18 cellular contexts compared by ENCODE assay signal in genomic region chr10:63627376-63627775, GRCh38.
A peak's percentile ranks its signal among the peaks of the same experiment; 100 is the strongest.
DNase-seq lines count a peak whose midpoint lies in the region; ATAC-seq and TF ChIP-seq lines count a peak whose summit lies in the region.
"Had no signal": no experiment of that assay in that cellular context is flagged by ENCODE, and none has a peak within 500 bp of the region (broad histone marks: within the 10 kb centered on the region; RNA-seq: fewer than 3 reads in every experiment).

No MANE protein-coding gene starts in this region.

- peak overlapping the region; percentile 23; the same call in 1 of the 2 replicates for H3K9ac ChIP-seq in iPS-20b (ENCODE audit: low read depth, low read length)

- peaks cover 25% of the 10 kb centered on the region for H3K4me1 Mint-ChIP-seq in activated naive CD8-positive, alpha-beta T cell (ENCODE audit: low read depth)
- H3K4me1 Mint-ChIP-seq in activated naive CD8-positive, alpha-beta T cell treated with anti-CD3 and anti-CD28 coated beads, Interleukin-2, amount 50 U/mL, for 24 hours: peaks cover 26% of the 10 kb centered on the region
- H3K4me1 Mint-ChIP-seq in stimulated activated memory B cell treated with anti-CD40 and anti-IgM and Interleukin-4, amounts not matched to agents 10 μg/mL and 1 μg/mL and 100 μg/mL, for 72 hours: peaks cover 16% of the 10 kb centered on the region

- peak overlapping the region; percentile 42 for H3K27ac ChIP-seq in RWPE1
- H3K27ac ChIP-seq in iPS-20b (ENCODE audit: low read length): no peak overlapping the region

- no peaks in the 10 kb centered on the region for H3K36me3 Mint-ChIP-seq in activated naive CD8-positive, alpha-beta T cell
- no peaks in the 10 kb centered on the region for H3K36me3 Mint-ChIP-seq in activated naive CD8-positive, alpha-beta T cell treated with anti-CD3 and anti-CD28 coated beads, Interleukin-2, amount 50 U/mL, for 24 hours (ENCODE audit: low read depth)
- peaks cover 7% of the 10 kb centered on the region for H3K36me3 Mint-ChIP-seq in stimulated activated memory B cell treated with anti-CD40 and anti-IgM and Interleukin-4, amounts not matched to agents 10 μg/mL and 1 μg/mL and 100 μg/mL, for 72 hours

- DNase-seq in activated naive CD8-positive, alpha-beta T cell treated with anti-CD3 and anti-CD28 coated beads, Interleukin-2, amount 50 U/mL, for 24 hours: no peak
- DNase-seq in RWPE1 (ENCODE audit: low spot score): no peak
- no peak for DNase-seq in DMS 273 (lab: John Stamatoyannopoulos, UW; ENCODE audit: unreplicated experiment)
- DNase-seq: activated CD4-positive, alpha-beta T cell treated with anti-CD3 and anti-CD28 coated beads, Interleukin-2, amount 10 ng/mL, durations not matched to agents 24 days and 14 days; activated effector memory CD4-positive, alpha-beta T cell treated with anti-CD3 and anti-CD28 coated beads, Interleukin-2, amount 50 U/mL, for 16 hours; central memory CD4-positive, alpha-beta T cell; DND-41; H7; naive thymus-derived CD4-positive, alpha-beta T cell; NCI-H1436 treated with DMSO at 0.1 percent for 48 hours; NCI-H748 treated with DMSO at 0.1 percent for 48 hours; spleen; SW 1271 had no signal

- no peaks in the 10 kb centered on the region for H3K9me3 Mint-ChIP-seq in activated naive CD8-positive, alpha-beta T cell (ENCODE audit: low read depth)
- no peaks in the 10 kb centered on the region for H3K9me3 Mint-ChIP-seq in activated naive CD8-positive, alpha-beta T cell treated with anti-CD3 and anti-CD28 coated beads, Interleukin-2, amount 50 U/mL, for 24 hours
- H3K9me3 Mint-ChIP-seq in stimulated activated memory B cell treated with anti-CD40 and anti-IgM and Interleukin-4, amounts not matched to agents 10 μg/mL and 1 μg/mL and 100 μg/mL, for 72 hours: no peaks in the 10 kb centered on the region
- H3K9me3 Mint-ChIP-seq: activated CD4-positive, alpha-beta T cell treated with anti-CD3 and anti-CD28 coated beads, Interleukin-2, amount 10 ng/mL, durations not matched to agents 24 days and 14 days; naive thymus-derived CD4-positive, alpha-beta T cell had no signal

- ATAC-seq in activated naive CD8-positive, alpha-beta T cell treated with anti-CD3 and anti-CD28 coated beads, Interleukin-2, amount 50 U/mL, for 24 hours: no peak
- ATAC-seq in stimulated activated memory B cell treated with anti-CD40 and anti-IgM and Interleukin-4, amounts not matched to agents 10 μg/mL and 1 μg/mL and 100 μg/mL, for 72 hours: no peak
- ATAC-seq in HG03565 (IDR thresholded peaks at IDR 0.05; ENCODE audit: unreplicated experiment): no peak
- ATAC-seq in GM21381 (IDR thresholded peaks at IDR 0.05; ENCODE audit: unreplicated experiment): no peak
- ATAC-seq: naive thymus-derived CD4-positive, alpha-beta T cell had no signal

- CTCF ChIA-PET in RWPE1 (lab: Yijun Ruan, JAX): interaction anchor here (1.0 kb wide), 1 partner anchor 10 kb away, joined by 6 read pairs; no protein-coding TSS in a partner anchor

- peak overlapping the region; percentile 44 for H3K4me3 Mint-ChIP-seq in activated naive CD8-positive, alpha-beta T cell
- H3K4me3 Mint-ChIP-seq in activated naive CD8-positive, alpha-beta T cell treated with anti-CD3 and anti-CD28 coated beads, Interleukin-2, amount 50 U/mL, for 24 hours: no peak overlapping the region
- no peak overlapping the region for H3K4me3 Mint-ChIP-seq in stimulated activated memory B cell treated with anti-CD40 and anti-IgM and Interleukin-4, amounts not matched to agents 10 μg/mL and 1 μg/mL and 100 μg/mL, for 72 hours

- no peaks in the 10 kb centered on the region for H3K27me3 Mint-ChIP-seq in activated naive CD8-positive, alpha-beta T cell
- H3K27me3 Mint-ChIP-seq in activated naive CD8-positive, alpha-beta T cell treated with anti-CD3 and anti-CD28 coated beads, Interleukin-2, amount 50 U/mL, for 24 hours: peaks cover 2% of the 10 kb centered on the region
- H3K27me3 Mint-ChIP-seq in stimulated activated memory B cell treated with anti-CD40 and anti-IgM and Interleukin-4, amounts not matched to agents 10 μg/mL and 1 μg/mL and 100 μg/mL, for 72 hours: no peaks in the 10 kb centered on the region

- POLR2A ChIA-PET in RWPE1 (lab: Yijun Ruan, JAX; ENCODE audit: low non-redundant PET): no interaction called here

- no peak overlapping the region for H3K27ac Mint-ChIP-seq in activated naive CD8-positive, alpha-beta T cell
- H3K27ac Mint-ChIP-seq in activated naive CD8-positive, alpha-beta T cell treated with anti-CD3 and anti-CD28 coated beads, Interleukin-2, amount 50 U/mL, for 24 hours: no peak overlapping the region
- H3K27ac Mint-ChIP-seq in stimulated activated memory B cell treated with anti-CD40 and anti-IgM and Interleukin-4, amounts not matched to agents 10 μg/mL and 1 μg/mL and 100 μg/mL, for 72 hours: peak overlapping the region; percentile 88
- H3K27ac Mint-ChIP-seq: activated CD4-positive, alpha-beta T cell treated with anti-CD3 and anti-CD28 coated beads, Interleukin-2, amount 10 ng/mL, durations not matched to agents 24 days and 14 days had no signal

- peaks cover under 1% of the 10 kb centered on the region for H3K36me3 ChIP-seq in iPS-20b (ENCODE audit: insufficient read depth, low read depth, low read length)

- H3K4me3 ChIP-seq in iPS-20b (ENCODE audit: low read length): no peak overlapping the region

- H3K9me3 ChIP-seq in iPS-20b (ENCODE audit: insufficient read depth, low read depth, low read length): no peaks in the 10 kb centered on the region
- H3K9me3 ChIP-seq: spleen had no signal

- no peaks in the 10 kb centered on the region; the same call in 1 of the 2 replicates for H3K27me3 ChIP-seq in iPS-20b (ENCODE audit: insufficient read depth, low read length)
- H3K27me3 ChIP-seq: spleen had no signal

- TF ChIP-seq CTCF in RWPE1 (conservative IDR thresholded peaks at IDR 0.05; ENCODE audit: low read depth): no peak

- H3K4me1 ChIP-seq in iPS-20b (ENCODE audit: insufficient read depth, low read length): peaks cover 26% of the 10 kb centered on the region
